8 cellular contexts compared by ENCODE assay signal in genomic region chr19:42282036-42282762, GRCh38. TPM values are rescaled to one million over a fixed set of nuclear protein-coding genes. Genes with fewer than 3 reads are reported as not detected.
DNase-seq lines count a peak whose midpoint lies in the region; ATAC-seq, FAIRE-seq and TF ChIP-seq lines count a peak whose summit lies in the region.

No MANE protein-coding gene starts in this region.

- no peak for TF ChIP-seq POLR2A in A549 (IDR thresholded peaks at IDR 0.05; ENCODE audit: low read length)

- H3K9ac ChIP-seq in mucosa of stomach (ENCODE audit: low read length), result peak overlapping the region; percentile 29
- no peak overlapping the region for H3K9ac ChIP-seq in PC-3 (ENCODE audit: low read length)

- peak overlapping the region; percentile 94 to 98 for H3K27ac ChIP-seq in A549
- H3K27ac ChIP-seq in PC-3 (ENCODE audit: low read length), result no peak overlapping the region

- H3K4me1 ChIP-seq in A549 (peaks cover 69% of the 10 kb centered on the region), mucosa of stomach (ENCODE audit: control insufficient read depth, insufficient read depth, low read length) (peaks cover 65% of the 10 kb centered on the region), PC-3 (ENCODE audit: insufficient read depth, low read length) (no peaks in the 10 kb centered on the region)

- TF ChIP-seq EP300 in A549 (IDR thresholded peaks at IDR 0.05), result no peak

- no peaks in the 10 kb centered on the region for H3K9me2 ChIP-seq in PC-3 (replicated peaks; ENCODE audit: low read length)

- 0 out of 3 replicates have a peak overlapping the region, but pooled peaks have one; percentile 77 for H3K4me3 ChIP-seq in A549
- no peak overlapping the region for H3K4me3 ChIP-seq in choroid plexus epithelial cell (ENCODE audit: low read depth, low read length)
- no peak overlapping the region for H3K4me3 ChIP-seq in mucosa of stomach (ENCODE audit: low read length)
- H3K4me3 ChIP-seq in PC-3 (ENCODE audit: low read length), result no peak overlapping the region

- WGBS in A549 (ENCODE audit: missing lambda C conversion rate), result 50% methylated on average over 5 of the region's 5 CpGs

- H3K36me3 ChIP-seq in mucosa of stomach (ENCODE audit: control insufficient read depth, insufficient read depth, low read length) (no peaks in the 10 kb centered on the region), PC-3 (ENCODE audit: low read depth, low read length) (no peaks in the 10 kb centered on the region)

- H3K9me3 ChIP-seq in A549 (no peaks in the 10 kb centered on the region), mucosa of stomach (ENCODE audit: control insufficient read depth, low read length) (no peaks in the 10 kb centered on the region), PC-3 (ENCODE audit: low read length) (no peaks in the 10 kb centered on the region)

- no peaks in the 10 kb centered on the region for H4K20me1 ChIP-seq in PC-3 (ENCODE audit: low read length)

- ATAC-seq in A549, result no peak
- ATAC-seq in PC-3, result no peak
- no peak for ATAC-seq in GM19035 (IDR thresholded peaks at IDR 0.05; ENCODE audit: unreplicated experiment)
- no peak for ATAC-seq in GM18867 (IDR thresholded peaks at IDR 0.05; ENCODE audit: unreplicated experiment)

- no peak for TF ChIP-seq CTCF in A549 (IDR thresholded peaks at IDR 0.05)
- TF ChIP-seq CTCF in choroid plexus epithelial cell (conservative IDR thresholded peaks at IDR 0.05; ENCODE audit: low read depth, low read length), result no peak
- no peak for TF ChIP-seq CTCF in PC-3 (conservative IDR thresholded peaks at IDR 0.05; ENCODE audit: low read depth, low read length)

- DNase-seq in A549 (ENCODE audit: low read depth in 1 of 2, low spot score in 1 of 2) (peak in 1 of 2 experiments; percentile 43), HT1080 (ENCODE audit: low read depth) (peak; percentile 29), choroid plexus epithelial cell (ENCODE audit: low read depth) (peak; percentile 59), PC-3 (no peak), GOT3 (lab: John Stamatoyannopoulos, UW) (no peak)

- POLR2A ChIA-PET in A549 (lab: Yijun Ruan, JAX) (interaction anchor here (0.6 to 5.6 kb wide), 3 partner anchors 20 to 39 kb away, joined by 3 to 56 read pairs (median 13); partner anchors contain the start of genes GSK3A and PAFAH1B3), PC-3 (lab: Charles Lee; ENCODE audit: unreplicated experiment) (no interaction called here)

- no peak overlapping the region for H2AFZ ChIP-seq in PC-3 (ENCODE audit: low read length)

- no TSS peak for BruUV-seq in PC-3 (replicated peaks; lab: Mats Ljungman, UMichigan)

- peak; percentile 84 for FAIRE-seq in A549 (lab: Jason Lieb, UNC)

- H3K4me2 ChIP-seq in A549 (peak overlapping the region; percentile 100), PC-3 (ENCODE audit: low read length) (no peak overlapping the region)

- H3K79me2 ChIP-seq in PC-3 (ENCODE audit: low read length), result no peaks in the 10 kb centered on the region

- H3F3A ChIP-seq in PC-3 (ENCODE audit: low read length, unreplicated experiment), result no peaks in the 10 kb centered on the region

- H3K27me3 ChIP-seq in mucosa of stomach (ENCODE audit: control insufficient read depth, insufficient read depth, low read length), result no peaks in the 10 kb centered on the region
- no peaks in the 10 kb centered on the region for H3K27me3 ChIP-seq in PC-3 (ENCODE audit: low read length)

- TF ChIP-seq RAD21 in A549 (conservative IDR thresholded peaks at IDR 0.05 in 1 of 2, IDR thresholded peaks at IDR 0.05 in 1 of 2), result no peak

- CTCF ChIA-PET in A549 (lab: Yijun Ruan, JAX) (interaction anchor here (0.8 to 14.6 kb wide), 7 partner anchors 10 to 157 kb away, joined by 3 to 373 read pairs (median 4); partner anchors contain the start of genes CIC, GSK3A and PAFAH1B3), PC-3 (lab: Charles Lee) (no interaction called here)

- intact Hi-C loops in PC-3 (cut with micrococcal nuclease), result no loop called here

TF ChIP-seq in A549, 52 proteins besides CTCF, POLR2A, EP300 and RAD21:
- TF ChIP-seq CBX2 (IDR thresholded peaks at IDR 0.05; ENCODE audit: borderline replicate concordance, low read depth) (no peak), FOXS1 (CRISPR knock-in tag; IDR thresholded peaks at IDR 0.05) (no peak), MAX (IDR thresholded peaks at IDR 0.05) (peak; percentile 41; the same call in 1 of the 2 replicates), CBX8 (IDR thresholded peaks at IDR 0.05) (no peak), USF2 (IDR thresholded peaks at IDR 0.05) (no peak), BHLHE40 (IDR thresholded peaks at IDR 0.05; ENCODE audit: low read depth, low read length) (no peak)
- TF ChIP-seq, protein P1, sequence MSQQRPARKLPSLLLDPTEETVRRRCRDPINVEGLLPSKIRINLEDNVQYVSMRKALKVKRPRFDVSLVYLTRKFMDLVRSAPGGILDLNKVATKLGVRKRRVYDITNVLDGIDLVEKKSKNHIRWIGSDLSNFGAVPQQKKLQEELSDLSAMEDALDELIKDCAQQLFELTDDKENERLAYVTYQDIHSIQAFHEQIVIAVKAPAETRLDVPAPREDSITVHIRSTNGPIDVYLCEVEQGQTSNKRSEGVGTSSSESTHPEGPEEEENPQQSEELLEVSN (IDR thresholded peaks at IDR 0.05; ENCODE audit: borderline replicate concordance, low read depth), result 0 out of 2 replicates have a peak, but pooled peaks have one; percentile 34

RNA-seq across cellular contexts. Expression of gene CIC, which starts 13.1 kb away (rescaled TPM):
- polyA plus RNA-seq in A549 (2011; rRNA removed) (7.2 and 7.7 TPM in 2 replicates), A549 (2017; fragmentation: RNase III; extraction: RNeasy Plus Mini Kit Qiagen cat#74134 plus additional on column Dnase treatment) (46.8 to 56.4 TPM (median 53.1 TPM) in 3 replicates)
- 26.8 and 35.8 TPM in 2 replicates for polyA plus RNA-seq in A549 (2012; cell fraction: cytosol; rRNA removed)
- 69.9 and 100.0 TPM in 2 replicates for polyA plus RNA-seq in A549 (2012; cell fraction: nucleus; rRNA removed)
- 7.0 and 11.0 TPM in 2 replicates for polyA minus RNA-seq in A549 (2011; rRNA and poly(A)+ RNA removed)
- 12.0 and 22.6 TPM in 2 replicates for total RNA-seq in HT1080 (2014; rRNA removed; shearing (Covaris generic))
- polyA plus RNA-seq in HT1080 (2015; cell fraction: cytosol; rRNA removed), result 19.0 and 21.5 TPM in 2 replicates
- polyA plus RNA-seq in HT1080 (2015; cell fraction: nucleus; rRNA removed), result 51.0 and 53.3 TPM in 2 replicates
- 9.8 and 21.4 TPM in 2 replicates for total RNA-seq in PC-3 (2014; rRNA removed)

RNA-seq across cellular contexts. Expression of gene PRR19, which starts 19.7 kb away (rescaled TPM):
- 1.1 and 1.3 TPM in 2 replicates for polyA plus RNA-seq in A549 (2011; rRNA removed)
- 2.7 and 3.7 TPM in 2 replicates for polyA plus RNA-seq in A549 (2012; cell fraction: cytosol; rRNA removed)
- polyA plus RNA-seq in A549 (2012; cell fraction: nucleus; rRNA removed), result 3.5 and 5.2 TPM in 2 replicates
- 3.4 to 4.5 TPM (median 4.2 TPM) in 3 replicates for polyA plus RNA-seq in A549 (2017; fragmentation: RNase III; extraction: RNeasy Plus Mini Kit Qiagen cat#74134 plus additional on column Dnase treatment)
- 0.50 and 1.2 TPM in 2 replicates for polyA minus RNA-seq in A549 (2011; rRNA and poly(A)+ RNA removed)
- 1.2 and 2.8 TPM in 2 replicates for total RNA-seq in HT1080 (2014; rRNA removed; shearing (Covaris generic))
- polyA plus RNA-seq in HT1080 (2015; cell fraction: cytosol; rRNA removed), result 0.81 and 1.0 TPM in 2 replicates
- polyA plus RNA-seq in HT1080 (2015; cell fraction: nucleus; rRNA removed), result 0.61 and 1.1 TPM in 2 replicates
- total RNA-seq in PC-3 (2014; rRNA removed), result not detected in 2 replicates

RNA-seq across cellular contexts. Expression of gene PAFAH1B3, which starts 20.2 kb away (rescaled TPM):
- 79.7 and 101 TPM in 2 replicates for polyA plus RNA-seq in A549 (2011; rRNA removed)
- 268 and 299 TPM in 2 replicates for polyA plus RNA-seq in A549 (2012; cell fraction: cytosol; rRNA removed)
- polyA plus RNA-seq in A549 (2012; cell fraction: nucleus; rRNA removed), result 241 and 275 TPM in 2 replicates
- polyA plus RNA-seq in A549 (2017; fragmentation: RNase III; extraction: RNeasy Plus Mini Kit Qiagen cat#74134 plus additional on column Dnase treatment), result 135 to 151 TPM (median 144 TPM) in 3 replicates
- 179 and 227 TPM in 2 replicates for polyA minus RNA-seq in A549 (2011; rRNA and poly(A)+ RNA removed)
- total RNA-seq in HT1080 (2014; rRNA removed; shearing (Covaris generic)), result 98.5 and 110 TPM in 2 replicates
- 36.9 and 43.7 TPM in 2 replicates for polyA plus RNA-seq in HT1080 (2015; cell fraction: cytosol; rRNA removed)
- polyA plus RNA-seq in HT1080 (2015; cell fraction: nucleus; rRNA removed), result 21.3 and 23.6 TPM in 2 replicates
- not detected in 2 replicates for total RNA-seq in PC-3 (2014; rRNA removed)

RNA-seq across cellular contexts. Expression of gene ERF, which starts 27.3 kb away (rescaled TPM):
- polyA plus RNA-seq in A549 (2011; rRNA removed), result 71.9 and 103 TPM in 2 replicates
- polyA plus RNA-seq in A549 (2012; cell fraction: cytosol; rRNA removed), result 115 and 150 TPM in 2 replicates
- 307 and 352 TPM in 2 replicates for polyA plus RNA-seq in A549 (2012; cell fraction: nucleus; rRNA removed)
- polyA plus RNA-seq in A549 (2017; fragmentation: RNase III; extraction: RNeasy Plus Mini Kit Qiagen cat#74134 plus additional on column Dnase treatment), result 107 to 123 TPM (median 120 TPM) in 3 replicates
- 113 and 120 TPM in 2 replicates for polyA minus RNA-seq in A549 (2011; rRNA and poly(A)+ RNA removed)
- 73.0 and 102 TPM in 2 replicates for total RNA-seq in HT1080 (2014; rRNA removed; shearing (Covaris generic))
- polyA plus RNA-seq in HT1080 (2015; cell fraction: cytosol; rRNA removed), result 70.3 and 81.1 TPM in 2 replicates
- polyA plus RNA-seq in HT1080 (2015; cell fraction: nucleus; rRNA removed), result 126 and 550 TPM in 2 replicates
- 17.0 and 40.2 TPM in 2 replicates for total RNA-seq in PC-3 (2014; rRNA removed)

RNA-seq across cellular contexts. Expression of gene TMEM145, which starts 30.9 kb away (rescaled TPM):
- 0.71 and 1.8 TPM in 2 replicates for polyA plus RNA-seq in A549 (2011; rRNA removed)
- polyA plus RNA-seq in A549 (2012; cell fraction: cytosol; rRNA removed), result 2.9 and 3.8 TPM in 2 replicates
- polyA plus RNA-seq in A549 (2012; cell fraction: nucleus; rRNA removed), result 13.7 and 18.2 TPM in 2 replicates
- 3.6 to 5.1 TPM (median 4.3 TPM) in 3 replicates for polyA plus RNA-seq in A549 (2017; fragmentation: RNase III; extraction: RNeasy Plus Mini Kit Qiagen cat#74134 plus additional on column Dnase treatment)
- 6.3 and 6.9 TPM in 2 replicates for polyA minus RNA-seq in A549 (2011; rRNA and poly(A)+ RNA removed)
- total RNA-seq in HT1080 (2014; rRNA removed; shearing (Covaris generic)), result 0.37 and 1.1 TPM in 2 replicates
- polyA plus RNA-seq in HT1080 (2015; cell fraction: cytosol; rRNA removed), result 2.0 and 3.3 TPM in 2 replicates
- polyA plus RNA-seq in HT1080 (2015; cell fraction: nucleus; rRNA removed), result 7.7 and 10.2 TPM in 2 replicates
- total RNA-seq in PC-3 (2014; rRNA removed), result 0.29 and 0.69 TPM in 2 replicates

Comparison
In these comparisons a context has a peak if more than half of its experiments do, and no peak if none do; other contexts are left out.
1. DNase-seq: peak in HT1080 (single experiment) and choroid plexus epithelial cell (single experiment); none in PC-3 (single experiment) and GOT3 (single experiment).
2. RNA of gene PAFAH1B3, which starts 20.2 kb away (total RNA-seq): 98.5 to 110 TPM in HT1080; not detected in PC-3; every median in the first group is over 10 times any median in the second.